Comparison of ENCODE assay signal across 8 cellular contexts in genomic region chr1:203127672-203128611, GRCh38. TPM values are rescaled to one million over a fixed set of nuclear protein-coding genes. Genes with fewer than 3 reads are reported as not detected.
DNase-seq lines count a peak whose midpoint lies in the region; ATAC-seq lines count a peak whose summit lies in the region.

TSS of gene ADORA1 (plus strand) at chr1:203127726. CDS start at chr1:203128842, 1,116 bp downstream.

- no peak for ATAC-seq in GM21526 (IDR thresholded peaks at IDR 0.05; ENCODE audit: low FRiP score, unreplicated experiment)

- no peaks in the 10 kb centered on the region for H3K9me3 Mint-ChIP-seq in activated CD4-positive, alpha-beta T cell treated with anti-CD3 and anti-CD28 coated beads, Interleukin-2, amount 10 ng/mL, durations not matched to agents 24 days and 14 days

- peaks cover 51% of the 10 kb centered on the region for H3K27me3 Mint-ChIP-seq in activated CD4-positive, alpha-beta T cell treated with anti-CD3 and anti-CD28 coated beads, Interleukin-2, amount 10 ng/mL, durations not matched to agents 24 days and 14 days

- no peak for DNase-seq in activated CD4-positive, alpha-beta T cell treated with anti-CD3 and anti-CD28 coated beads, Interleukin-2, amount 10 ng/mL, durations not matched to agents 24 days and 14 days
- DNase-seq in activated CD4-positive, alpha-beta T cell treated with anti-CD3 and anti-CD28 coated beads for 4 hours = no peak
- peak; percentile 74 for DNase-seq in NCI-H226
- DNase-seq in cerebellar cortex (ENCODE audit: low spot score) = peak; percentile 88
- peak; percentile 76 for DNase-seq in kidney tubule cell (ENCODE audit: low spot score)
- DNase-seq in stimulated activated CD8-positive, alpha-beta memory T cell treated with anti-CD3 and anti-CD28 coated beads, Interleukin-4, amount 100 ng/mL, for 48 hours = peak; percentile 24
- no peak for DNase-seq in central memory CD4-positive, alpha-beta T cell

- no peak within 1 kb of the TSS for H3K27ac Mint-ChIP-seq in activated CD4-positive, alpha-beta T cell treated with anti-CD3 and anti-CD28 coated beads, Interleukin-2, amount 10 ng/mL, durations not matched to agents 24 days and 14 days

- H3K36me3 Mint-ChIP-seq in activated CD4-positive, alpha-beta T cell treated with anti-CD3 and anti-CD28 coated beads, Interleukin-2, amount 10 ng/mL, durations not matched to agents 24 days and 14 days (ENCODE audit: low read depth) = no peaks in the 10 kb centered on the region

- peaks cover 7% of the 10 kb centered on the region for H3K4me1 Mint-ChIP-seq in activated CD4-positive, alpha-beta T cell treated with anti-CD3 and anti-CD28 coated beads, Interleukin-2, amount 10 ng/mL, durations not matched to agents 24 days and 14 days

- intact Hi-C loops in activated CD4-positive, alpha-beta T cell treated with anti-CD3 and anti-CD28 coated beads, Interleukin-2, amount 10 ng/mL, durations not matched to agents 24 days and 14 days (cut with micrococcal nuclease) = no loop called here

- peak within 1 kb of the TSS; percentile 18 for H3K4me3 Mint-ChIP-seq in activated CD4-positive, alpha-beta T cell treated with anti-CD3 and anti-CD28 coated beads, Interleukin-2, amount 10 ng/mL, durations not matched to agents 24 days and 14 days

RNA-seq across cellular contexts. Expression of gene ADORA1, which starts in this region (rescaled TPM):
- not detected in 2 replicates for total RNA-seq in activated CD4-positive, alpha-beta T cell treated with anti-CD3 and anti-CD28 coated beads, Interleukin-2, amount 10 ng/mL, durations not matched to agents 24 days and 14 days

Comparison
In these comparisons a context has a peak if more than half of its experiments do, and no peak if none do; other contexts are left out.
1. DNase-seq: peak in NCI-H226 (single experiment), cerebellar cortex (single experiment), kidney tubule cell (single experiment) and stimulated activated CD8-positive, alpha-beta memory T cell treated with anti-CD3 and anti-CD28 coated beads, Interleukin-4, amount 100 ng/mL, for 48 hours (single experiment); none in activated CD4-positive, alpha-beta T cell treated with anti-CD3 and anti-CD28 coated beads, Interleukin-2, amount 10 ng/mL, durations not matched to agents 24 days and 14 days (single experiment), activated CD4-positive, alpha-beta T cell treated with anti-CD3 and anti-CD28 coated beads for 4 hours (0 of 2) and central memory CD4-positive, alpha-beta T cell (single experiment).